In the genomic region with DNA sequence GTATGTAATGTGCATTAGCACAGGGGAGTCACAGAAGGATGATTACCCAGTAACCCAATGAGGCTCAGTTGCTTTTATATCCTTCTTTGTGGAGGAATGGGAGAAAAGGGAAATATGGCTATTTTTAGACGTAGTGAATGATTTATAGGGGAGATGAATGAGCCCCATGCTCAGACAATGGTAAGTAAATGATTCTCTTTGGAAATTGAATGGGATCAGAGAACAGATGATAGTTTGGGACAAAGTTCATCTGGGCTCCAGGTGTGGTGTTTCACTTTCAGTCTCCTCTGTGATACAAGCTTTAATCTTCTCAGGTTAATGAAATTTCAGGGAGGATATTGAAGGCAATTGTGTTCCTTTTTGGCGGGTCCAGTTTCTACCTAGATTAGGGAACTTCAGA, we compare ENCODE assay signal across 15 cellular contexts.
A peak's percentile ranks its signal among the peaks of the same experiment; 100 is the strongest.
DNase-seq lines count a peak whose midpoint lies in the region; ATAC-seq and TF ChIP-seq lines count a peak whose summit lies in the region.
"Had no signal": no experiment of that assay in that cellular context is flagged by ENCODE, and none has a peak within 500 bp of the region (broad histone marks: within the 10 kb centered on the region; RNA-seq: fewer than 3 reads in every experiment).

No MANE protein-coding gene starts in this region.

- CTCF ChIA-PET in activated CD4-positive, alpha-beta T cell treated with anti-CD3 and anti-CD28 coated beads for 36 hours (lab: Charles Lee) = interaction anchor here (0.6 to 5.1 kb wide), 8 partner anchors 11 to 1130 kb away, joined by 3 to 37 read pairs (median 6); partner anchors contain the start of gene MPP7

- peaks cover 44% of the 10 kb centered on the region for H3K4me1 Mint-ChIP-seq in activated CD4-positive, alpha-beta T cell treated with anti-CD3 and anti-CD28 coated beads for 36 hours
- peaks cover 15% of the 10 kb centered on the region for H3K4me1 Mint-ChIP-seq in nephron
- H3K4me1 Mint-ChIP-seq: GM23338 had no signal

- no peaks in the 10 kb centered on the region for H3K36me3 ChIP-seq in MM.1S (replicated peaks; ENCODE audit: insufficient read depth, low read length)
- H3K36me3 ChIP-seq in colonic mucosa = no peaks in the 10 kb centered on the region

- H3K27ac ChIP-seq in MM.1S (ENCODE audit: low read length) (no peak overlapping the region), colonic mucosa (peak overlapping the region; percentile 63)
- H3K27ac ChIP-seq: dorsolateral prefrontal cortex had no signal

- peaks cover 21% of the 10 kb centered on the region for H3K4me1 ChIP-seq in MM.1S (ENCODE audit: low read length)
- H3K4me1 ChIP-seq in colonic mucosa = peaks cover 7% of the 10 kb centered on the region

- TF ChIP-seq CTCF in MM.1S (IDR thresholded peaks at IDR 0.05; ENCODE audit: low read length) = no peak
- TF ChIP-seq CTCF in colonic mucosa (IDR thresholded peaks at IDR 0.05) = no peak
- TF ChIP-seq CTCF in nephron (IDR thresholded peaks at IDR 0.05; ENCODE audit: unreplicated experiment in 3 of 3) = no peak

- H4K20me1 ChIP-seq in MM.1S (ENCODE audit: insufficient read depth, low read length) = peaks cover 7% of the 10 kb centered on the region; the same call in 1 of the 2 replicates

- peak overlapping the region; percentile 11 for H3K4me3 Mint-ChIP-seq in activated CD4-positive, alpha-beta T cell treated with anti-CD3 and anti-CD28 coated beads for 36 hours
- H3K4me3 Mint-ChIP-seq in nephron = no peak overlapping the region
- H3K4me3 Mint-ChIP-seq: GM23338 had no signal

- no peak for DNase-seq in activated CD4-positive, alpha-beta T cell treated with anti-CD3 and anti-CD28 coated beads for 36 hours
- DNase-seq in activated CD4-positive, alpha-beta T cell treated with anti-CD3 and anti-CD28 coated beads for 4 hours = no peak
- DNase-seq in MM.1S = no peak
- no peak for DNase-seq in colonic mucosa
- no peak for DNase-seq in GF-D8 (lab: John Stamatoyannopoulos, UW)
- no peak for DNase-seq in NCI-H1436 (lab: John Stamatoyannopoulos, UW)
- DNase-seq: activated CD8-positive, alpha-beta memory T cell treated with anti-CD3 and anti-CD28 coated beads, Interleukin-2, amount 50 U/mL, for 48 hours; COR-L47; dorsolateral prefrontal cortex; NCI-H226; nucleus accumbens; SIG-M5 had no signal

- H3K9ac ChIP-seq in MM.1S (ENCODE audit: low read length) = no peak overlapping the region
- peak overlapping the region in 1 of 2 donors; percentile 24 for H3K9ac ChIP-seq in colonic mucosa (ENCODE audit: low read depth in 2 of 2, low read length in 2 of 2)

- POLR2A ChIA-PET in activated CD4-positive, alpha-beta T cell treated with anti-CD3 and anti-CD28 coated beads for 36 hours (lab: Charles Lee) = interaction anchor here (0.6 to 0.7 kb wide), 2 partner anchors 29 to 136 kb away, joined by 3 to 4 read pairs; no protein-coding TSS in a partner anchor

- intact Hi-C loops in activated CD4-positive, alpha-beta T cell treated with anti-CD3 and anti-CD28 coated beads for 36 hours (cut with DNase I, micrococcal nuclease) = no loop called here
- intact Hi-C loops in colonic mucosa (cut with DNase I) = no loop called here

- peak overlapping the region; percentile 84 for H3K27ac Mint-ChIP-seq in activated CD4-positive, alpha-beta T cell treated with anti-CD3 and anti-CD28 coated beads for 36 hours
- H3K27ac Mint-ChIP-seq in nephron = peak overlapping the region; percentile 65 to 93 (median 90)
- H3K27ac Mint-ChIP-seq: GM23338 had no signal

- no peak overlapping the region for H3K4me3 ChIP-seq in MM.1S (ENCODE audit: low read length)
- no peak overlapping the region for H3K4me3 ChIP-seq in colonic mucosa
- H3K4me3 ChIP-seq: dorsolateral prefrontal cortex, GM23338 had no signal

- no peak for ATAC-seq in activated CD4-positive, alpha-beta T cell treated with anti-CD3 and anti-CD28 coated beads for 36 hours
- ATAC-seq in GM21529 (IDR thresholded peaks at IDR 0.05; ENCODE audit: unreplicated experiment) = no peak
- ATAC-seq: GM23338 had no signal

- peaks cover 12% of the 10 kb centered on the region for H3F3A ChIP-seq in MM.1S (ENCODE audit: insufficient read depth, low read length)

- peak overlapping the region; percentile 36; the same call in 1 of the 2 replicates for H3K4me2 ChIP-seq in MM.1S (ENCODE audit: low read depth, low read length)
- H3K4me2 ChIP-seq: GM23338 had no signal

- no peaks in the 10 kb centered on the region for H3K79me2 ChIP-seq in MM.1S (ENCODE audit: low read length)

- peaks cover 2% of the 10 kb centered on the region for H3K36me3 Mint-ChIP-seq in activated CD4-positive, alpha-beta T cell treated with anti-CD3 and anti-CD28 coated beads for 36 hours (ENCODE audit: low read depth)
- peaks cover 4% of the 10 kb centered on the region for H3K36me3 Mint-ChIP-seq in nephron (ENCODE audit: low read depth)

- no peaks in the 10 kb centered on the region for H3K27me3 Mint-ChIP-seq in activated CD4-positive, alpha-beta T cell treated with anti-CD3 and anti-CD28 coated beads for 36 hours
- H3K27me3 Mint-ChIP-seq in nephron (ENCODE audit: low read depth) = peaks cover 5% of the 10 kb centered on the region

- H3K9me2 ChIP-seq in MM.1S (replicated peaks; ENCODE audit: insufficient read depth, low read length) = no peaks in the 10 kb centered on the region

- H3K27me3 ChIP-seq in MM.1S (replicated peaks; ENCODE audit: insufficient read depth, low read length) (peaks cover 46% of the 10 kb centered on the region), colonic mucosa (no peaks in the 10 kb centered on the region)

- no peaks in the 10 kb centered on the region for H3K9me3 Mint-ChIP-seq in activated CD4-positive, alpha-beta T cell treated with anti-CD3 and anti-CD28 coated beads for 36 hours (ENCODE audit: low read depth)
- H3K9me3 Mint-ChIP-seq in nephron = no peaks in the 10 kb centered on the region
- H3K9me3 Mint-ChIP-seq: GM23338 had no signal

- no peak overlapping the region for H2AFZ ChIP-seq in MM.1S (ENCODE audit: low read length)
- H2AFZ ChIP-seq: GM23338 had no signal

- no peaks in the 10 kb centered on the region for H3K9me3 ChIP-seq in MM.1S (replicated peaks; ENCODE audit: insufficient read depth, low read length)
- no peaks in the 10 kb centered on the region for H3K9me3 ChIP-seq in colonic mucosa
